In the genomic region with DNA sequence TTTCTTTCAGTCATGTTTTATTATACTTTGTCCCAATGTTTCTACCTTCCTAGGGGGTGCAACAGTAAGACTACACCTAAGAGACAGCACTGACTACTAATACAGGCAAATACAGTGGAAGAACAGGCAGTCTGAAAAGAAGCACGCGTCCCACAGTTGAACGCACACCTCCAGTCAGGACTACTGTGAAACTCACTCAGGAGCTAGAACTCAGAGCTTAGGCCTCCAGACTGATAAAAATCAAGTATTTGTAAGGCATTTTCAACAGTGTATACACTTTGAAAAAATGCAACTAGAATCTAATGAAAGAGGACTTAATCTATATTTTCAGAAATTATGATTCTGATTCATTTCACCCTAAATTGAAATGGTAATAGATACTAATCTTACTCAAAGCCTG, we compare ENCODE assay signal across 11 cellular contexts.
"Had no signal": no experiment of that assay in that cellular context is flagged by ENCODE, and none has a peak within 500 bp of the region (broad histone marks: within the 10 kb centered on the region; RNA-seq: fewer than 3 reads in every experiment).

No MANE protein-coding gene starts in this region.

- H3K4me3 Mint-ChIP-seq: HFFc6, IgD-negative memory B cell had no signal

- H3K27ac ChIP-seq: GM23248, HL-60, KMS-11 had no signal

- H3K9me3 ChIP-seq: HAP-1 had no signal

- DNase-seq: GM23248, GOT3, H7, HFFc6, KBM-7 had no signal

- H3K4me2 ChIP-seq: KMS-11 had no signal

- H2AFZ ChIP-seq: GM23248 had no signal

- H3K27me3 Mint-ChIP-seq: IgD-negative memory B cell had no signal

- H3K9me3 Mint-ChIP-seq: HFFc6 had no signal

- H3K4me1 ChIP-seq: HAP-1 had no signal

- H3K9ac ChIP-seq: GM23248, KMS-11 had no signal

- H3K4me3 ChIP-seq: GM23248, HAP-1 had no signal

- ATAC-seq: HCT116, HepG2 had no signal

- H3K27ac Mint-ChIP-seq: HFFc6, IgD-negative memory B cell had no signal
